In genomic region chr1:8396083-8396911, GRCh38 we compare ENCODE assay signal across 8 cellular contexts.
DNase-seq lines count a peak whose midpoint lies in the region; ATAC-seq and TF ChIP-seq lines count a peak whose summit lies in the region.

No MANE protein-coding gene starts in this region.

- H3K9me3 ChIP-seq in HEK293 (ENCODE audit: control insufficient read depth, insufficient read depth, low read depth, low read length) (no peaks in the 10 kb centered on the region), cardiac muscle cell (ENCODE audit: low read depth) (no peaks in the 10 kb centered on the region), spleen (no peaks in the 10 kb centered on the region)

- CTCF ChIA-PET in HEK293 (lab: Yijun Ruan, JAX), result interaction anchor here (0.6 kb wide), 1 partner anchor 26 kb away, joined by 3 read pairs; no protein-coding TSS in a partner anchor

- no peak for TF ChIP-seq CTCF in HEK293 (tag by site-specific recombination; IDR thresholded peaks at IDR 0.05)
- TF ChIP-seq CTCF in cardiac muscle cell (IDR thresholded peaks at IDR 0.05; ENCODE audit: low read depth, low read length), result no peak
- no peak for TF ChIP-seq CTCF in spleen (IDR thresholded peaks at IDR 0.05 in 8 of 11, conservative IDR thresholded peaks at IDR 0.05 in 3 of 11)

- no peak for TF ChIP-seq POLR2A in spleen (IDR thresholded peaks at IDR 0.05)

- H3K4me3 ChIP-seq in HEK293 (ENCODE audit: low read depth, low read length) (no peak overlapping the region), cardiac muscle cell (no peak overlapping the region), spleen (peak overlapping the region in 3 of 8 donors; percentile 1 to 60 (median 34))

- WGBS in spleen, 5 donors, result 41 to 53% (median 52%) methylated on average over 8 of the region's 8 CpGs

- H3K4me1 ChIP-seq in HEK293 (ENCODE audit: control insufficient read depth, insufficient read depth, low read length) (peaks cover 15% of the 10 kb centered on the region; the same call in 1 of the 2 replicates), cardiac muscle cell (ENCODE audit: low read depth) (peaks cover 38% of the 10 kb centered on the region), spleen (peaks cover 57 to 95% (median 73%) of the 10 kb centered on the region in 6 donors)

- H3K36me3 ChIP-seq in HEK293 (ENCODE audit: control insufficient read depth in 2 of 2, insufficient read depth in 1 of 2, low read length in 2 of 2) (peaks cover 4 to 6% of the 10 kb centered on the region in 2 experiments; a peak in 2 of 3 replicates), cardiac muscle cell (peaks cover 2% of the 10 kb centered on the region), spleen (peaks cover 0 to 59% (median under 1%) of the 10 kb centered on the region in 6 donors)

- peak; percentile 34 for DNase-seq in activated CD8-positive, alpha-beta memory T cell treated with anti-CD3 and anti-CD28 coated beads, Interleukin-2, amount 50 U/mL, for 48 hours
- peak; percentile 47 to 66 for DNase-seq in cardiac muscle cell (ENCODE audit: low read depth in 1 of 2, low spot score in 1 of 2)
- DNase-seq in spleen, result no peak
- DNase-seq in KG1 (lab: John Stamatoyannopoulos, UW), result no peak
- no peak for DNase-seq in HT-29 (ENCODE audit: low spot score)
- DNase-seq in hypothalamus (lab: John Stamatoyannopoulos, UW), result no peak

- POLR2A ChIA-PET in HEK293 (lab: Yijun Ruan, JAX), result no interaction called here

- intact Hi-C loops in spleen (cut with DNase I; ENCODE audit: low total_unique reads), result no loop called here

- ATAC-seq in HG02759 (IDR thresholded peaks at IDR 0.05; ENCODE audit: unreplicated experiment), result no peak

- H3K27ac ChIP-seq in HEK293 (ENCODE audit: extremely low read depth, low read depth, low read length), result no peak overlapping the region
- H3K27ac ChIP-seq in cardiac muscle cell, result peak overlapping the region; percentile 80
- H3K27ac ChIP-seq in spleen, result peak overlapping the region; percentile 49 to 87 (median 84)

- H3K27me3 ChIP-seq in cardiac muscle cell, result no peaks in the 10 kb centered on the region
- no peaks in the 10 kb centered on the region for H3K27me3 ChIP-seq in spleen (replicated peaks in 1 of 7)

TF ChIP-seq in HEK293, 187 proteins besides CTCF, POLR2A, EP300 and RAD21:
- TF ChIP-seq HIC1 (tag by site-specific recombination; IDR thresholded peaks at IDR 0.05) (no peak), SP7 (tag by site-specific recombination; IDR thresholded peaks at IDR 0.05) (no peak), ZBTB6 (tag by site-specific recombination; IDR thresholded peaks at IDR 0.05) (no peak), PRDM6 (tag by site-specific recombination; IDR thresholded peaks at IDR 0.05) (peak; percentile 88), ZNF133 (tag by site-specific recombination; IDR thresholded peaks at IDR 0.05) (no peak), ZNF830 (tag by site-specific recombination; IDR thresholded peaks at IDR 0.05; ENCODE audit: low read depth) (no peak), ZNF394 (tag by site-specific recombination; IDR thresholded peaks at IDR 0.05; ENCODE audit: borderline replicate concordance) (0 out of 2 replicates have a peak, but pooled peaks have one; percentile 14), PRDM10 (tag by site-specific recombination; IDR thresholded peaks at IDR 0.05) (peak; percentile 78), FEZF1 (tag by site-specific recombination; IDR thresholded peaks at IDR 0.05) (no peak), GLI2 (tag by site-specific recombination; IDR thresholded peaks at IDR 0.05; ENCODE audit: borderline replicate concordance, low read depth) (no peak), BCL6B (tag by site-specific recombination; IDR thresholded peaks at IDR 0.05) (no peak), ZNF792 (tag by site-specific recombination; IDR thresholded peaks at IDR 0.05) (no peak), PRDM1 (tag by site-specific recombination; IDR thresholded peaks at IDR 0.05) (peak; percentile 60; the same call in 1 of the 2 replicates), ZNF341 (tag by site-specific recombination; IDR thresholded peaks at IDR 0.05; ENCODE audit: low read depth) (0 out of 2 replicates have a peak, but pooled peaks have one; percentile 3), ZNF202 (tag by site-specific recombination; IDR thresholded peaks at IDR 0.05; ENCODE audit: borderline replicate concordance) (no peak), ZNF121 (tag by site-specific recombination; IDR thresholded peaks at IDR 0.05) (no peak), ZNF580 (tag by site-specific recombination; IDR thresholded peaks at IDR 0.05) (no peak)

Comparison
In these comparisons a context has a peak if more than half of its experiments do, and no peak if none do; other contexts are left out.
1. DNase-seq: peak in activated CD8-positive, alpha-beta memory T cell treated with anti-CD3 and anti-CD28 coated beads, Interleukin-2, amount 50 U/mL, for 48 hours (single experiment) and cardiac muscle cell (2 of 2); none in spleen (single experiment), KG1 (single experiment), HT-29 (single experiment) and hypothalamus (0 of 51).